1 cellular context compared by ENCODE assay signal in the genomic region with DNA sequence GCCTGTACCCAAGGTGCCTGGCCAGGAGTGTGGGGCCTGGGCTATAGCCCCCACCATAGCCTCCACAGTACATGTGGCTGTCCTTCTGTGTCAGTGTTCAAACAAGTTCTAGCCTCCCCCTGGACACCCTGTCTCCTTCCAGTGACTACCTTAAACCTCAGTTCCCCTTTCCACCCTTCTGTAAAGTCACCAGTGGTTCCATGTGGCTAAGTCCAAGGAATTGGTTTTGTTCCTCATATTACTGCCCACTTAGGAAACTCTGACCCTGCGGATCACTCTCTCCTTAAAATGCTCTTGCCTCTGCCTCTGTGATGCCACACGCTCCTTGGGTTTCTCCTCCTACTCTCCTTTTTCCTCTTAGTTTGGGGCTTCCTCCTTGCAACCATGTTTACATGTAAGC.
TF ChIP-seq lines count a peak whose summit lies in the region.

No MANE protein-coding gene starts in this region.

TF ChIP-seq in GM23338, 12 proteins besides CTCF, POLR2A, EP300 and RAD21 (continued from another document):
- TF ChIP-seq, protein P1, sequence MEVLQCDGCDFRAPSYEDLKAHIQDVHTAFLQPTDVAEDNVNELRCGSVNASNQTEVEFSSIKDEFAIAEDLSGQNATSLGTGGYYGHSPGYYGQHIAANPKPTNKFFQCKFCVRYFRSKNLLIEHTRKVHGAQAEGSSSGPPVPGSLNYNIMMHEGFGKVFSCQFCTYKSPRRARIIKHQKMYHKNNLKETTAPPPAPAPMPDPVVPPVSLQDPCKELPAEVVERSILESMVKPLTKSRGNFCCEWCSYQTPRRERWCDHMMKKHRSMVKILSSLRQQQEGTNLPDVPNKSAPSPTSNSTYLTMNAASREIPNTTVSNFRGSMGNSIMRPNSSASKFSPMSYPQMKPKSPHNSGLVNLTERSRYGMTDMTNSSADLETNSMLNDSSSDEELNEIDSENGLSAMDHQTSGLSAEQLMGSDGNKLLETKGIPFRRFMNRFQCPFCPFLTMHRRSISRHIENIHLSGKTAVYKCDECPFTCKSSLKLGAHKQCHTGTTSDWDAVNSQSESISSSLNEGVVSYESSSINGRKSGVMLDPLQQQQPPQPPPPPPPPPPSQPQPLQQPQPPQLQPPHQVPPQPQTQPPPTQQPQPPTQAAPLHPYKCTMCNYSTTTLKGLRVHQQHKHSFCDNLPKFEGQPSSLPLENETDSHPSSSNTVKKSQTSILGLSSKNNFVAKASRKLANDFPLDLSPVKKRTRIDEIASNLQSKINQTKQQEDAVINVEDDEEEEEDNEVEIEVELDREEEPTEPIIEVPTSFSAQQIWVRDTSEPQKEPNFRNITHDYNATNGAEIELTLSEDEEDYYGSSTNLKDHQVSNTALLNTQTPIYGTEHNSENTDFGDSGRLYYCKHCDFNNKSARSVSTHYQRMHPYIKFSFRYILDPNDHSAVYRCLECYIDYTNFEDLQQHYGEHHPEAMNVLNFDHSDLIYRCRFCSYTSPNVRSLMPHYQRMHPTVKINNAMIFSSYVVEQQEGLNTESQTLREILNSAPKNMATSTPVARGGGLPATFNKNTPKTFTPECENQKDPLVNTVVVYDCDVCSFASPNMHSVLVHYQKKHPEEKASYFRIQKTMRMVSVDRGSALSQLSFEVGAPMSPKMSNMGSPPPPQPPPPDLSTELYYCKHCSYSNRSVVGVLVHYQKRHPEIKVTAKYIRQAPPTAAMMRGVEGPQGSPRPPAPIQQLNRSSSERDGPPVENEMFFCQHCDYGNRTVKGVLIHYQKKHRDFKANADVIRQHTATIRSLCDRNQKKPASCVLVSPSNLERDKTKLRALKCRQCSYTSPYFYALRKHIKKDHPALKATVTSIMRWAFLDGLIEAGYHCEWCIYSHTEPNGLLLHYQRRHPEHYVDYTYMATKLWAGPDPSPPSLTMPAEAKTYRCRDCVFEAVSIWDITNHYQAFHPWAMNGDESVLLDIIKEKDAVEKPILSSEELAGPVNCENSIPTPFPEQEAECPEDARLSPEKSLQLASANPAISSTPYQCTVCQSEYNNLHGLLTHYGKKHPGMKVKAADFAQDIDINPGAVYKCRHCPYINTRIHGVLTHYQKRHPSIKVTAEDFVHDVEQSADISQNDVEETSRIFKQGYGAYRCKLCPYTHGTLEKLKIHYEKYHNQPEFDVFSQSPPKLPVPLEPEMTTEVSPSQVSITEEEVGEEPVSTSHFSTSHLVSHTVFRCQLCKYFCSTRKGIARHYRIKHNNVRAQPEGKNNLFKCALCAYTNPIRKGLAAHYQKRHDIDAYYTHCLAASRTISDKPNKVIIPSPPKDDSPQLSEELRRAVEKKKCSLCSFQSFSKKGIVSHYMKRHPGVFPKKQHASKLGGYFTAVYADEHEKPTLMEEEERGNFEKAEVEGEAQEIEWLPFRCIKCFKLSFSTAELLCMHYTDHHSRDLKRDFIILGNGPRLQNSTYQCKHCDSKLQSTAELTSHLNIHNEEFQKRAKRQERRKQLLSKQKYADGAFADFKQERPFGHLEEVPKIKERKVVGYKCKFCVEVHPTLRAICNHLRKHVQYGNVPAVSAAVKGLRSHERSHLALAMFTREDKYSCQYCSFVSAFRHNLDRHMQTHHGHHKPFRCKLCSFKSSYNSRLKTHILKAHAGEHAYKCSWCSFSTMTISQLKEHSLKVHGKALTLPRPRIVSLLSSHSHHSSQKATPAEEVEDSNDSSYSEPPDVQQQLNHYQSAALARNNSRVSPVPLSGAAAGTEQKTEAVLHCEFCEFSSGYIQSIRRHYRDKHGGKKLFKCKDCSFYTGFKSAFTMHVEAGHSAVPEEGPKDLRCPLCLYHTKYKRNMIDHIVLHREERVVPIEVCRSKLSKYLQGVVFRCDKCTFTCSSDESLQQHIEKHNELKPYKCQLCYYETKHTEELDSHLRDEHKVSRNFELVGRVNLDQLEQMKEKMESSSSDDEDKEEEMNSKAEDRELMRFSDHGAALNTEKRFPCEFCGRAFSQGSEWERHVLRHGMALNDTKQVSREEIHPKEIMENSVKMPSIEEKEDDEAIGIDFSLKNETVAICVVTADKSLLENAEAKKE (CRISPR knock-in tag; IDR thresholded peaks at IDR 0.05), result no peak
- TF ChIP-seq ZNF331 (CRISPR knock-in tag; IDR thresholded peaks at IDR 0.05; ENCODE audit: low read depth) (no peak), STAT1 (IDR thresholded peaks at IDR 0.05; ENCODE audit: unreplicated experiment) (no peak)
